In the genomic region with DNA sequence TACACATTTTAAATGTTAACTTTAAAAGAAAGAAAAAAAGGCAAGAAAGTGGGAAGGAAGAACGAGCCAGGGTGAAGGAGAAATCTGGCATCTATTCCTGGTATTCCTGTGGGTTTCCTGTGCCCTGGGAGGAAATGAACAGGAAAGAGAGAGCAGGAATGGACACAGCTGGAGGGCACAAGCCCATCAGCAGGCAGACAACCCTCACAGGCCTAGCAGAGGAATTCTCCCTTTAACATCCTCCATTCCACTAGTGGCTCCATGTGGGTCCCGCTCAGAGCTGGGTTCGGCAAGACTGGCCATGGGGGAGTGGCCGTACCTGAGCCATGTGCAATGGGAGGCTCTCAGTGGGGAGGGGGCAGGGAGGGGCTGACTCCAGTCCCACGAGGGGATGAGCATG, we compare ENCODE assay signal across 17 cellular contexts. TPM values are rescaled to one million over a fixed set of nuclear protein-coding genes. Genes with fewer than 3 reads are reported as not detected.
DNase-seq lines count a peak whose midpoint lies in the region; ATAC-seq, FAIRE-seq and TF ChIP-seq lines count a peak whose summit lies in the region.
"Had no signal": no experiment of that assay in that cellular context is flagged by ENCODE, and none has a peak within 500 bp of the region (broad histone marks: within the 10 kb centered on the region; RNA-seq: fewer than 3 reads in every experiment).

No MANE protein-coding gene starts in this region.

- no TSS peak for BruUV-seq in endothelial cell of umbilical vein (replicated peaks; lab: Mats Ljungman, UMichigan)

- H3K9me1 ChIP-seq in endothelial cell of umbilical vein (replicated peaks; ENCODE audit: control insufficient read depth, extremely low read depth, insufficient read depth, low read length) = no peaks in the 10 kb centered on the region

- peak overlapping the region in 1 of 2 donors; percentile 31 for H3K4me3 Mint-ChIP-seq in CD14-positive monocyte
- H3K4me3 Mint-ChIP-seq: activated naive CD8-positive, alpha-beta T cell had no signal

- peak; percentile 80 for FAIRE-seq in endothelial cell of umbilical vein (lab: Jason Lieb, UNC)

- no peak for TF ChIP-seq POLR2A in endothelial cell of umbilical vein (IDR thresholded peaks at IDR 0.05; ENCODE audit: low read depth, low read length)

- peaks cover 36 to 69% of the 10 kb centered on the region in 2 donors for H3K36me3 Mint-ChIP-seq in CD14-positive monocyte
- H3K36me3 Mint-ChIP-seq: activated naive CD8-positive, alpha-beta T cell had no signal

- H2AFZ ChIP-seq in OCI-LY3 (ENCODE audit: low read depth, low read length) (no peak overlapping the region), endothelial cell of umbilical vein (ENCODE audit: low read depth, low read length) (peak overlapping the region; percentile 11), parathyroid adenoma (no peak overlapping the region)

- in situ Hi-C loops in KBM-7 (cut with MboI; ENCODE audit: low pct_unique_long_range_greater_than_20kb, low sequenced_read_pairs) = no loop called here

- H3K4me3 ChIP-seq in OCI-LY3 (ENCODE audit: low read length) = no peak overlapping the region
- no peak overlapping the region for H3K4me3 ChIP-seq in endothelial cell of umbilical vein (replicated peaks in 1 of 3; ENCODE audit: insufficient read depth in 1 of 3, low read depth in 1 of 3, low read length in 3 of 3)
- H3K4me3 ChIP-seq in parathyroid adenoma (ENCODE audit: low read depth, low read length) = no peak overlapping the region
- H3K4me3 ChIP-seq in mucosa of descending colon = no peak overlapping the region
- H3K4me3 ChIP-seq: smooth muscle cell had no signal

- H3K27ac ChIP-seq in OCI-LY3 (ENCODE audit: low read length) = no peak overlapping the region
- H3K27ac ChIP-seq in endothelial cell of umbilical vein (ENCODE audit: insufficient read depth, low read depth, low read length) = peak overlapping the region; percentile 61
- H3K27ac ChIP-seq in parathyroid adenoma = peak overlapping the region; percentile 11

- DNase-seq in CD14-positive monocyte (ENCODE audit: low spot score) = no peak
- peak; percentile 24 for DNase-seq in endothelial cell of umbilical vein (ENCODE audit: low read depth, low spot score)
- no peak for DNase-seq in mucosa of descending colon
- DNase-seq in activated CD8-positive, alpha-beta memory T cell treated with anti-CD3 and anti-CD28 coated beads, Interleukin-2, amount 50 U/mL, for 4 hours = no peak
- no peak for DNase-seq in middle frontal gyrus (ENCODE audit: extremely low spot score, low spot score)
- DNase-seq in KBM-7 = no peak
- DNase-seq: Caco-2; effector memory CD4-positive, alpha-beta T cell; GOT3; midbrain; NCI-H1105; NCI-H526 had no signal

- peaks cover 0 to 2% (median 2%) of the 10 kb centered on the region in 3 donors for H3K27me3 Mint-ChIP-seq in CD14-positive monocyte (ENCODE audit: low read depth in 3 of 3)
- H3K27me3 Mint-ChIP-seq: activated naive CD8-positive, alpha-beta T cell had no signal

- CTCF ChIA-PET in endothelial cell of umbilical vein (lab: Charles Lee) = no interaction called here

- no peak for ATAC-seq in mucosa of descending colon

- no peaks in the 10 kb centered on the region for H4K20me1 ChIP-seq in OCI-LY3 (ENCODE audit: insufficient read depth, low read length)
- no peaks in the 10 kb centered on the region for H4K20me1 ChIP-seq in endothelial cell of umbilical vein (replicated peaks; ENCODE audit: control insufficient read depth, extremely low read depth, insufficient read depth, low read length)

- H3K79me2 ChIP-seq in OCI-LY3 (ENCODE audit: low read length) (no peaks in the 10 kb centered on the region), endothelial cell of umbilical vein (ENCODE audit: control insufficient read depth, insufficient read depth, low read length) (no peaks in the 10 kb centered on the region), parathyroid adenoma (no peaks in the 10 kb centered on the region)

- H3K9ac ChIP-seq in OCI-LY3 (ENCODE audit: low read length) (peak overlapping the region; percentile 41; the same call in 1 of the 2 replicates), endothelial cell of umbilical vein (replicated peaks; ENCODE audit: extremely low read depth, insufficient read depth, low read length) (peak overlapping the region; percentile 8), parathyroid adenoma (no peak overlapping the region)

- dilution Hi-C loops in endothelial cell of umbilical vein (cut with MboI; ENCODE audit: extremely low pct_ligation_motif_present, low sequenced_read_pairs) = no loop called here

- no peaks in the 10 kb centered on the region for H3K9me3 Mint-ChIP-seq in CD14-positive monocyte

- H3K27ac Mint-ChIP-seq in CD14-positive monocyte = peak overlapping the region; percentile 99 to 100 (median 100)
- H3K27ac Mint-ChIP-seq: activated naive CD8-positive, alpha-beta T cell had no signal

- H3K9me3 ChIP-seq in OCI-LY3 (ENCODE audit: insufficient read depth, low read length) (no peaks in the 10 kb centered on the region), endothelial cell of umbilical vein (replicated peaks; ENCODE audit: control insufficient read depth, insufficient read depth, low read length) (no peaks in the 10 kb centered on the region), parathyroid adenoma (ENCODE audit: control insufficient read depth, low read length) (no peaks in the 10 kb centered on the region), mucosa of descending colon (no peaks in the 10 kb centered on the region)
- H3K9me3 ChIP-seq: Caco-2 had no signal

- TF ChIP-seq CTCF in CD14-positive monocyte (IDR thresholded peaks at IDR 0.05) (no peak), OCI-LY3 (IDR thresholded peaks at IDR 0.05; ENCODE audit: low read depth, low read length) (no peak), endothelial cell of umbilical vein (IDR thresholded peaks at IDR 0.05; ENCODE audit: extremely low read depth in 1 of 2, insufficient read depth in 1 of 2, low read depth in 1 of 2, low read length in 2 of 2) (no peak), parathyroid adenoma (IDR thresholded peaks at IDR 0.05) (no peak), mucosa of descending colon (IDR thresholded peaks at IDR 0.05) (no peak)

- H3K4me1 Mint-ChIP-seq in CD14-positive monocyte = peaks cover 99% of the 10 kb centered on the region

- H3K36me3 ChIP-seq in OCI-LY3 (replicated peaks; ENCODE audit: low read depth, low read length) (no peaks in the 10 kb centered on the region), endothelial cell of umbilical vein (ENCODE audit: control insufficient read depth in 2 of 2, extremely low read depth in 1 of 2, insufficient read depth in 2 of 2, low read length in 2 of 2) (no peaks in the 10 kb centered on the region), parathyroid adenoma (ENCODE audit: control insufficient read depth, insufficient read depth, low read length) (no peaks in the 10 kb centered on the region), mucosa of descending colon (ENCODE audit: low read depth) (peaks cover 4% of the 10 kb centered on the region)

- H3K4me2 ChIP-seq in OCI-LY3 (ENCODE audit: low read length) = peak overlapping the region; percentile 71; the same call in 1 of the 2 replicates
- H3K4me2 ChIP-seq in endothelial cell of umbilical vein (ENCODE audit: insufficient read depth, low read length) = peak overlapping the region; percentile 20
- no peak overlapping the region for H3K4me2 ChIP-seq in parathyroid adenoma (ENCODE audit: low read length)
- H3K4me2 ChIP-seq: smooth muscle cell had no signal

- POLR2A ChIA-PET in endothelial cell of umbilical vein (lab: Charles Lee) = interaction anchor here (0.6 kb wide), 1 partner anchor 266 kb away, joined by 4 read pairs; no protein-coding TSS in a partner anchor

- H3K27me3 ChIP-seq in OCI-LY3 (ENCODE audit: low read depth, low read length) (peaks cover 11% of the 10 kb centered on the region), endothelial cell of umbilical vein (ENCODE audit: control insufficient read depth in 2 of 2, insufficient read depth in 2 of 2, low read length in 2 of 2) (no peaks in the 10 kb centered on the region), parathyroid adenoma (ENCODE audit: control insufficient read depth, insufficient read depth, low read length) (no peaks in the 10 kb centered on the region)

- intact Hi-C loops in CD14-positive monocyte (cut with micrococcal nuclease) = loop anchor here (5.0 to 10.0 kb wide), 3 partner anchors 33 to 315 kb away; partner anchors contain the start of genes CKLF (in 1 of the 2) and TK2 (in 1 of the 2)
- intact Hi-C loops in endothelial cell of umbilical vein (cut with micrococcal nuclease) = loop anchor here (5.0 kb wide), 2 partner anchors 48 to 68 kb away; partner anchors contain the start of gene CMTM1
- intact Hi-C loops in mucosa of descending colon (cut with DNase I, micrococcal nuclease) = no loop called here

- H3K4me1 ChIP-seq in OCI-LY3 (ENCODE audit: low read length) = peaks cover 82% of the 10 kb centered on the region
- H3K4me1 ChIP-seq in endothelial cell of umbilical vein (ENCODE audit: control insufficient read depth, extremely low read depth, insufficient read depth, low read length) = peaks cover 87% of the 10 kb centered on the region
- H3K4me1 ChIP-seq in parathyroid adenoma = peaks cover 28% of the 10 kb centered on the region
- peaks cover 24% of the 10 kb centered on the region for H3K4me1 ChIP-seq in mucosa of descending colon (ENCODE audit: low read depth)

RNA-seq across cellular contexts. Expression of gene TK2, which starts 30.4 kb away (rescaled TPM):
- 10 to 100 TPM; 29.8 to 38.9 TPM for polyA plus RNA-seq in CD14-positive monocyte
- total RNA-seq in endothelial cell of umbilical vein = 23.4 and 25.2 TPM in 2 replicates
- 12.1 and 12.2 TPM in 2 replicates for polyA plus RNA-seq in endothelial cell of umbilical vein
- 15.2 and 16.6 TPM in 2 replicates for polyA plus RNA-seq in endothelial cell of umbilical vein (2011; cell fraction: cytosol; rRNA removed)
- polyA plus RNA-seq in endothelial cell of umbilical vein (2011; cell fraction: nucleus; rRNA removed) = 25.4 and 27.0 TPM in 2 replicates
- 19.2 and 20.4 TPM in 2 replicates for polyA plus RNA-seq in endothelial cell of umbilical vein (2012)
- polyA minus RNA-seq in endothelial cell of umbilical vein = 31.5 and 50.2 TPM in 2 replicates
- 14.0 TPM for polyA minus RNA-seq in endothelial cell of umbilical vein (2011; cell fraction: cytosol; rRNA and poly(A)+ RNA removed)
- 10.6 and 12.2 TPM in 2 replicates for polyA minus RNA-seq in endothelial cell of umbilical vein (2011; cell fraction: nucleus; rRNA and poly(A)+ RNA removed)
- total RNA-seq in mucosa of descending colon = 10 to 100 TPM; 14.4 to 29.4 (median 17.8) TPM

RNA-seq across cellular contexts. Expression of gene CKLF, which starts 32.9 kb away (rescaled TPM):
- polyA plus RNA-seq in CD14-positive monocyte = 100 to 1,000 TPM; 374 to 430 TPM
- total RNA-seq in endothelial cell of umbilical vein = 80.0 and 93.4 TPM in 2 replicates
- polyA plus RNA-seq in endothelial cell of umbilical vein = 197 and 209 TPM in 2 replicates
- polyA plus RNA-seq in endothelial cell of umbilical vein (2011; cell fraction: cytosol; rRNA removed) = 174 and 175 TPM in 2 replicates
- 54.0 and 61.7 TPM in 2 replicates for polyA plus RNA-seq in endothelial cell of umbilical vein (2011; cell fraction: nucleus; rRNA removed)
- 85.6 and 95.1 TPM in 2 replicates for polyA plus RNA-seq in endothelial cell of umbilical vein (2012)
- polyA minus RNA-seq in endothelial cell of umbilical vein = 49.7 and 62.3 TPM in 2 replicates
- 38.7 TPM for polyA minus RNA-seq in endothelial cell of umbilical vein (2011; cell fraction: cytosol; rRNA and poly(A)+ RNA removed)
- 9.4 and 9.9 TPM in 2 replicates for polyA minus RNA-seq in endothelial cell of umbilical vein (2011; cell fraction: nucleus; rRNA and poly(A)+ RNA removed)
- total RNA-seq in mucosa of descending colon = 10 to 100 TPM; 26.9 to 42.0 (median 29.1) TPM

RNA-seq across cellular contexts. Expression of gene CMTM1, which starts 46.8 kb away (rescaled TPM):
- 1 to 10 TPM; 1.6 to 2.5 TPM for polyA plus RNA-seq in CD14-positive monocyte
- 9.3 and 12.3 TPM in 2 replicates for total RNA-seq in endothelial cell of umbilical vein
- 3.0 and 3.8 TPM in 2 replicates for polyA plus RNA-seq in endothelial cell of umbilical vein
- 1.9 and 2.5 TPM in 2 replicates for polyA plus RNA-seq in endothelial cell of umbilical vein (2011; cell fraction: cytosol; rRNA removed)
- polyA plus RNA-seq in endothelial cell of umbilical vein (2011; cell fraction: nucleus; rRNA removed) = 1.8 and 2.4 TPM in 2 replicates
- polyA plus RNA-seq in endothelial cell of umbilical vein (2012) = 2.9 and 5.1 TPM in 2 replicates
- 3.8 and 4.5 TPM in 2 replicates for polyA minus RNA-seq in endothelial cell of umbilical vein
- polyA minus RNA-seq in endothelial cell of umbilical vein (2011; cell fraction: cytosol; rRNA and poly(A)+ RNA removed) = 4.8 TPM
- 1.2 and 1.9 TPM in 2 replicates for polyA minus RNA-seq in endothelial cell of umbilical vein (2011; cell fraction: nucleus; rRNA and poly(A)+ RNA removed)
- total RNA-seq in mucosa of descending colon = 1 to 10 TPM; 3.1 to 6.1 (median 4.8) TPM

RNA-seq across cellular contexts. Expression of gene CMTM2, which starts 59.8 kb away (rescaled TPM):
- polyA plus RNA-seq in CD14-positive monocyte (10 to 100 TPM; 39.1 to 41.6 TPM), endothelial cell of umbilical vein (not detected in 2 replicates)
- total RNA-seq in endothelial cell of umbilical vein (not detected in 2 replicates), mucosa of descending colon (under 1 TPM in 1 of 3 donors, not detected in 2; 0.46 TPM)
- not detected in 2 replicates for polyA plus RNA-seq in endothelial cell of umbilical vein (2011; cell fraction: cytosol; rRNA removed)
- polyA plus RNA-seq in endothelial cell of umbilical vein (2011; cell fraction: nucleus; rRNA removed) = 0.20 TPM in 1 of 2 replicates, not detected in the other
- not detected in 2 replicates for polyA plus RNA-seq in endothelial cell of umbilical vein (2012)
- 1.6 TPM in 1 of 2 replicates, not detected in the other for polyA minus RNA-seq in endothelial cell of umbilical vein
- not detected for polyA minus RNA-seq in endothelial cell of umbilical vein (2011; cell fraction: cytosol; rRNA and poly(A)+ RNA removed)
- polyA minus RNA-seq in endothelial cell of umbilical vein (2011; cell fraction: nucleus; rRNA and poly(A)+ RNA removed) = not detected in 2 replicates
- total RNA-seq: Caco-2, HT1080, smooth muscle cell had no signal
- polyA plus RNA-seq: smooth muscle cell had no signal

Comparison
In these comparisons a context has a peak if more than half of its experiments do, and no peak if none do; other contexts are left out.
1. intact Hi-C loops: an anchor here in CD14-positive monocyte (5.0 to 10.0 kb wide) and endothelial cell of umbilical vein (5.0 kb wide); none called in mucosa of descending colon.